Comparison of ENCODE assay signal across 27 cellular contexts in the genomic region with DNA sequence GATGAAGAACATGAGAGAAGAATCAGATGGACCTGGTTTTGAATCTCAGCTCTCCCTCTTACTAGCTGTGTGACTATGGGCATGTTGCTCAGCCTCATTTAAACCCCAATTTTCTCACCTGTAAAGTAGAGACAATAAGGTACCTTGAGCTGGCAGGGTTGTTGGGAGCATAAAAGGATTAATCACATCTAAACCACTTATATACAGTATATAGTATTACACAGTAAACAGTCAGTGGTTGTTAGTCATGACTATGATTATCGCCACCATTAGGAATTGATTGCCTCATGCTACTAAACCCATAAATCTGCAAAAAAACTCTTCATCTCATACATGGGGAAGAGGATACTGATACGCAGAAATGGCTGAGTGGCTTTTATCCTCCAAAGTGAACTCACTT.
"Had no signal": no experiment of that assay in that cellular context is flagged by ENCODE, and none has a peak within 500 bp of the region (broad histone marks: within the 10 kb centered on the region; RNA-seq: fewer than 3 reads in every experiment).

No MANE protein-coding gene starts in this region.

- H3K4me1 ChIP-seq: ascending aorta had no signal

- H3K27ac ChIP-seq: ascending aorta, cardiac muscle cell, PC-9 had no signal

- DNase-seq: activated B cell treated with CpG ODN at 0.5 μM for 24 hours; activated CD4-positive, alpha-beta memory T cell treated with anti-CD3 and anti-CD28 coated beads for 36 hours; activated CD4-positive, alpha-beta T cell treated with anti-CD3 and anti-CD28 coated beads, Interleukin-2, amount 10 ng/mL, durations not matched to agents 7 days and 5 days; activated CD8-positive, alpha-beta memory T cell treated with anti-CD3 and anti-CD28 coated beads for 24 hours; activated effector memory CD4-positive, alpha-beta T cell treated with anti-CD3 and anti-CD28 coated beads, Interleukin-2, amount 50 U/mL, for 16 hours; activated naive CD4-positive, alpha-beta T cell treated with Interleukin-2 at 50 U/mL for 16 hours; activated naive CD8-positive, alpha-beta T cell treated with anti-CD3 and anti-CD28 coated beads, Interleukin-2, amount 50 U/mL, for 24 hours; activated T-cell treated with anti-CD3 and anti-CD28 coated beads, Interleukin-2, amount 50 U/mL, for 4 hours; amniotic stem cell; cerebellar nuclear complex; MG63; MV-4-11; NCI-H1105; NCI-H146; NCI-H187 treated with DMSO at 0.1 percent for 48 hours; NCI-H2081 treated with DMSO at 0.1 percent for 48 hours; NCI-H345; NCI-H510A; NCI-H526 treated with DMSO at 0.1 percent for 48 hours; PC-9; SIG-M5; T-cell; T-helper 2 cell; T1000 had no signal

- ATAC-seq: activated naive CD4-positive, alpha-beta T cell treated with anti-CD3 and anti-CD28 coated beads, Interleukin-2, amount 50 U/mL, for 72 hours; activated naive CD8-positive, alpha-beta T cell treated with anti-CD3 and anti-CD28 coated beads, Interleukin-2, amount 50 U/mL, for 24 hours; activated T-cell treated with anti-CD3 and anti-CD28 coated beads, Interleukin-2, amount 50 U/mL, for 4 hours; T-cell had no signal

- H3K27me3 ChIP-seq: ascending aorta, cardiac muscle cell, MG63 had no signal

- H3K4me3 ChIP-seq: ascending aorta, cardiac muscle cell, MG63, PC-9 had no signal

- H3K9me3 ChIP-seq: ascending aorta had no signal
